In the genomic region with DNA sequence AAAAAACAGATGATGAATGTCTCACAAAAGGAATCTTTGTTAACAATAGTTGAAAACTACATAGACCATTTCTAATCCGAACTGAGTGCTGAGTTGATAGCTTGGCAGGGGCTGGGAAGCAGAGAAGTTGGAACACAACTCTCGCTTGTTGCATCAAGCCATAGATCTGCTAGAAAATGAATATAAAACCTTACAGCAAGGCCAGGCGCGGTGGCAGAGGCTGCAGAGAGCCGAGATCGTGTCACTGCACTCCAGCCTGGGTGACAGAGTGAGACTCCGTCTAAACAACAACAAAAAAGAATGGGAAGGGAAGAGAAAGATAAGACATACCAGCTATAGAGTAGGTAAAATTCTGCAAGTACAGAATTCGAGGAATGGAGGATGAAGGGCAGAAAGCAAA, we compare ENCODE assay signal across 7 cellular contexts. TPM values are rescaled to one million over a fixed set of nuclear protein-coding genes. Genes with fewer than 3 reads are reported as not detected.
"Had no signal": no experiment of that assay in that cellular context is flagged by ENCODE, and none has a peak within 500 bp of the region (broad histone marks: within the 10 kb centered on the region; RNA-seq: fewer than 3 reads in every experiment).

No MANE protein-coding gene starts in this region.

- H3K36me3 ChIP-seq: HAP-1 had no signal

- H3K4me3 ChIP-seq: HAP-1, K562 had no signal

- ATAC-seq: K562 had no signal

- H3K9me3 ChIP-seq: HAP-1 had no signal

- DNase-seq: GOT3, H7, IMR-90 had no signal

- H3K4me1 ChIP-seq: HAP-1 had no signal

RNA-seq across cellular contexts. Expression of a gene that starts 28.0 kb away (rescaled TPM):
- total RNA-seq: H4, H7, HT-29, IMR-90, K562 had no signal
- polyA plus RNA-seq: IMR-90, K562 had no signal
